In the genomic region with DNA sequence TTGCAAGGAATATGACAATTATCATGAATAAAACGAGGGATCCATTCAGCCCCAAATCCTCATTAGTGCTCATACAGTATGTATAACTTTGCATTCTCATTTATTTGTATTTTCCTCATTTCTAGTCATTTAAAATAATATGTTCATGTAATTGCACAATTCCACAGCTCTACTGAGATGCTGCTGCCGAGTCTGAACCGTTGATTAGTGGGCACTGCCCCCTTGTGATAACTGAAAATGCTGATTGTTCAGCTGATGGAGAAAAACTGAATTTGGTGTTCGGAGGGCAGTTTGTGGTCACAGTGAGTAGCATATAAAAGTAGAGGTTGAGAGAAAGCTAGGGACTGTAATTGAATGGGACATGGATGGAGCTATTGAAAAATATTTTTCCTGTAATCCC, we compare ENCODE assay signal across 20 cellular contexts. TPM values are rescaled to one million over a fixed set of nuclear protein-coding genes. Genes with fewer than 3 reads are reported as not detected.
DNase-seq lines count a peak whose midpoint lies in the region; ATAC-seq, FAIRE-seq and TF ChIP-seq lines count a peak whose summit lies in the region.
"Had no signal": no experiment of that assay in that cellular context is flagged by ENCODE, and none has a peak within 500 bp of the region (broad histone marks: within the 10 kb centered on the region; RNA-seq: fewer than 3 reads in every experiment).

No MANE protein-coding gene starts in this region.

- CTCF ChIA-PET in BJ (lab: Yijun Ruan, JAX) = interaction anchor here (0.7 to 2.8 kb wide), 3 partner anchors 11 to 438 kb away, joined by 4 to 11 read pairs (median 4); no protein-coding TSS in a partner anchor

- H3K4me3 ChIP-seq in BJ (ENCODE audit: low read depth, low read length) (no peak overlapping the region), fibroblast of mammary gland (ENCODE audit: control insufficient read depth, low read depth, low read length) (no peak overlapping the region)
- H3K4me3 ChIP-seq: GM12878 had no signal

- no peaks in the 10 kb centered on the region for H3K36me3 Mint-ChIP-seq in CD14-positive monocyte
- H3K36me3 Mint-ChIP-seq: natural killer cell treated with Interleukin-12 subunit alpha and Interleukin-12 subunit beta and Interleukin-15 and Interleukin-18, amount 100 ng/mL, for 72 hours had no signal

- DNase-seq in BJ (ENCODE audit: low read depth) = no peak
- peak; percentile 19 for DNase-seq in HTR-8/SVneo (ENCODE audit: insufficient read length, low spot score)
- DNase-seq in RKO (ENCODE audit: low spot score) = peak; percentile 23
- no peak for DNase-seq in fibroblast of mammary gland (ENCODE audit: low read depth)
- DNase-seq in HPDE6-E6E7 (ENCODE audit: extremely low spot score) = no peak
- DNase-seq in CD14-positive monocyte (ENCODE audit: low spot score) = no peak
- no peak for DNase-seq in activated CD4-positive, alpha-beta T cell treated with anti-CD3 and anti-CD28 coated beads for 1 hour
- DNase-seq: activated CD4-positive, alpha-beta T cell treated with anti-CD3 and anti-CD28 coated beads, Interleukin-2, amount 50 U/mL, for 1 hour; activated T-cell treated with anti-CD3 and anti-CD28 coated beads, Interleukin-2, amount 50 U/mL, for 1 hour; C1 segment of cervical spinal cord; EL; NCI-H1436 treated with DMSO at 0.1 percent for 48 hours; NCI-H510A had no signal

- no peak for ATAC-seq in GM21390 (IDR thresholded peaks at IDR 0.05; ENCODE audit: unreplicated experiment)
- ATAC-seq: GM12878; natural killer cell treated with Interleukin-12 subunit alpha and Interleukin-12 subunit beta and Interleukin-15 and Interleukin-18, amount 100 ng/mL, for 72 hours; Right ventricle myocardium inferior had no signal

- no peak for FAIRE-seq in HTR-8/SVneo (lab: Jason Lieb, UNC)
- FAIRE-seq: colon, GM12878 had no signal

- no peaks in the 10 kb centered on the region for H3K36me3 ChIP-seq in BJ (ENCODE audit: control insufficient read depth, insufficient read depth, low read length)

- intact Hi-C loops in CD14-positive monocyte (cut with micrococcal nuclease) = no loop called here

- H3K27me3 Mint-ChIP-seq in CD14-positive monocyte (ENCODE audit: low read depth in 3 of 3) = peaks cover 0 to 6% (median 0%) of the 10 kb centered on the region in 3 donors

- no peak overlapping the region for H3K27ac Mint-ChIP-seq in CD14-positive monocyte
- H3K27ac Mint-ChIP-seq: natural killer cell treated with Interleukin-12 subunit alpha and Interleukin-12 subunit beta and Interleukin-15 and Interleukin-18, amount 100 ng/mL, for 72 hours had no signal

- POLR2A ChIA-PET in BJ (lab: Charles Lee) = no interaction called here

- no peaks in the 10 kb centered on the region; the same call in 1 of the 2 replicates for H3K27me3 ChIP-seq in BJ (ENCODE audit: control insufficient read depth, insufficient read depth, low read length)

- TF ChIP-seq CTCF in BJ (IDR thresholded peaks at IDR 0.05; ENCODE audit: insufficient read depth, low read depth, low read length) (0 out of 2 replicates have a peak, but pooled peaks have one; percentile 3), fibroblast of mammary gland (conservative IDR thresholded peaks at IDR 0.05; ENCODE audit: control insufficient read depth, insufficient read depth, low read depth, low read length) (peak; percentile 7), CD14-positive monocyte (IDR thresholded peaks at IDR 0.05) (no peak)

- peaks cover under 1% of the 10 kb centered on the region for H3K4me1 Mint-ChIP-seq in CD14-positive monocyte

- peaks cover 0 to 2% (median 0%) of the 10 kb centered on the region in 7 donors for H3K9me3 Mint-ChIP-seq in CD14-positive monocyte
- H3K9me3 Mint-ChIP-seq: natural killer cell treated with Interleukin-12 subunit alpha and Interleukin-12 subunit beta and Interleukin-15 and Interleukin-18, amount 100 ng/mL, for 72 hours had no signal

- no peak overlapping the region for H3K4me3 Mint-ChIP-seq in CD14-positive monocyte
- H3K4me3 Mint-ChIP-seq: natural killer cell treated with Interleukin-12 subunit alpha and Interleukin-12 subunit beta and Interleukin-15 and Interleukin-18, amount 100 ng/mL, for 72 hours had no signal

RNA-seq across cellular contexts. Expression of a gene that starts 12.2 kb away (rescaled TPM):
- not detected in 2 replicates for polyA plus RNA-seq in BJ (2011; rRNA removed)
- polyA minus RNA-seq in BJ (2011; rRNA and poly(A)+ RNA removed) = not detected in 2 replicates
- not detected for polyA plus RNA-seq in CD14-positive monocyte
- polyA plus RNA-seq: adipose tissue, liver had no signal

Comparison
In these comparisons a context has a peak if more than half of its experiments do, and no peak if none do; other contexts are left out.
1. DNase-seq: peak in HTR-8/SVneo (single experiment) and RKO (single experiment); none in BJ (single experiment), fibroblast of mammary gland (single experiment), HPDE6-E6E7 (single experiment), CD14-positive monocyte (single experiment) and activated CD4-positive, alpha-beta T cell treated with anti-CD3 and anti-CD28 coated beads for 1 hour (single experiment).